ENCODE assay signal across 11 cellular contexts in the genomic region with DNA sequence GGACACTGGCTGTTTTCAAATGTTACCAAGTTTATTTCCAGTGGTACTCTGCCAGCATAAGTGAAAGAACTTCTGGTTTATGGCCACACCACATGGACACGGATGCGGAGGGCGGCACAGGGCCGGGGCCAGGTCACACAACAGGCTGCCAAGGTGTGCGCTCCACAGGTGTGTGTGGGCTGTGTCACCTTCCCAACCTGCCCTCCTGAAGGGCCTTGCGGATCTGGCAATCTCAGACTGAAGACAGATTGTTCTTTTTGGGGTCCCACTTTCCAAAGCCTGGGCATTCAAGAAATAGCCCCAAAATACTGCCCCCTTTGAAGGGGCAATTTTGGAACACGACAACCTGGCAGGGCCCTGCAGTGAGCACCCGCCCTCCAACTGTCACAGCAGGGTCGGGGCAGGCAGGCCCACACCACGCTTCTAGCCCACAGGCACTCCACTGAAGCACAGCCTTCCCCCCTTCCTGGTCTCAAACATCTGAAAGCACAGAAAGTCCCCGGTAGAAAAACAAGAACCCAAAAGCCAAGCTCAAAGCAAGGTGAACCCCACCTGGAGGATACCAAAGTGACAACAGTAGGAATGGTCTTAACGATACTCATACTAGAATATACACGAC. TPM values are rescaled to one million over a fixed set of nuclear protein-coding genes. Genes with fewer than 3 reads are reported as not detected.
DNase-seq lines count a peak whose midpoint lies in the region; ATAC-seq, FAIRE-seq and TF ChIP-seq lines count a peak whose summit lies in the region.
"Had no signal": no experiment of that assay in that cellular context is flagged by ENCODE, and none has a peak within 500 bp of the region (broad histone marks: within the 10 kb centered on the region; RNA-seq: fewer than 3 reads in every experiment).

No MANE protein-coding gene starts in this region.

- no peak for FAIRE-seq in HepG2 (lab: Jason Lieb, UNC)
- FAIRE-seq: A204.1 had no signal

- H3K27me3 Mint-ChIP-seq in T-helper 2 cell treated with Interferon-gamma antibody and Interleukin-4, amounts not matched to agents 5 μg/mL and 100 μg/mL, for 36 hours (ENCODE audit: low read depth): no peaks in the 10 kb centered on the region
- no peaks in the 10 kb centered on the region for H3K27me3 Mint-ChIP-seq in activated naive CD8-positive, alpha-beta T cell treated with anti-CD3 and anti-CD28 coated beads for 36 hours
- H3K27me3 Mint-ChIP-seq in stimulated activated naive CD8-positive, alpha-beta T cell treated with anti-CD3 and anti-CD28 coated beads, Interleukin-15, amount 100 ng/mL, for 72 hours: no peaks in the 10 kb centered on the region

- peak overlapping the region in 1 of 3 experiments; percentile 65; a peak in 1 of 6 replicates for H3K4me3 ChIP-seq in HepG2 (replicated peaks in 1 of 3; ENCODE audit: insufficient read depth in 1 of 3, low read depth in 2 of 3, low read length in 3 of 3)
- no peak overlapping the region for H3K4me3 ChIP-seq in MM.1S (ENCODE audit: low read length)
- H3K4me3 ChIP-seq: SJSA1 had no signal

- peak overlapping the region; percentile 68 for H3K27ac Mint-ChIP-seq in T-helper 2 cell treated with Interferon-gamma antibody and Interleukin-4, amounts not matched to agents 5 μg/mL and 100 μg/mL, for 36 hours
- peak overlapping the region; percentile 83 for H3K27ac Mint-ChIP-seq in activated naive CD8-positive, alpha-beta T cell treated with anti-CD3 and anti-CD28 coated beads for 36 hours
- peak overlapping the region; percentile 87 to 95 for H3K27ac Mint-ChIP-seq in stimulated activated naive CD8-positive, alpha-beta T cell treated with anti-CD3 and anti-CD28 coated beads, Interleukin-15, amount 100 ng/mL, for 72 hours

- no peaks in the 10 kb centered on the region for H3K9me2 ChIP-seq in MM.1S (replicated peaks; ENCODE audit: insufficient read depth, low read length)

- ATAC-seq in HepG2: no peak
- no peak for ATAC-seq in stimulated activated naive CD8-positive, alpha-beta T cell treated with anti-CD3 and anti-CD28 coated beads, Interleukin-15, amount 100 ng/mL, for 72 hours
- ATAC-seq in HG02678 (IDR thresholded peaks at IDR 0.05; ENCODE audit: unreplicated experiment): no peak

- H2AFZ ChIP-seq in HepG2 (ENCODE audit: low read length) (no peak overlapping the region), MM.1S (ENCODE audit: low read length) (no peak overlapping the region)

- H3K36me3 Mint-ChIP-seq in T-helper 2 cell treated with Interferon-gamma antibody and Interleukin-4, amounts not matched to agents 5 μg/mL and 100 μg/mL, for 36 hours (ENCODE audit: low read depth): peaks cover 49% of the 10 kb centered on the region
- H3K36me3 Mint-ChIP-seq in activated naive CD8-positive, alpha-beta T cell treated with anti-CD3 and anti-CD28 coated beads for 36 hours: peaks cover 46% of the 10 kb centered on the region

- H3K36me3 ChIP-seq in HepG2 (replicated peaks in 1 of 2; ENCODE audit: control insufficient read depth in 1 of 2, insufficient read depth in 2 of 2, low read length in 2 of 2) (peaks cover 15 to 36% of the 10 kb centered on the region in 2 experiments), MM.1S (replicated peaks; ENCODE audit: insufficient read depth, low read length) (peaks cover 8% of the 10 kb centered on the region)

- peak overlapping the region; percentile 81; the same call in 1 of the 2 replicates for H3K4me2 ChIP-seq in HepG2 (ENCODE audit: low read depth, low read length)
- no peak overlapping the region for H3K4me2 ChIP-seq in MM.1S (ENCODE audit: low read depth, low read length)

- H4K20me1 ChIP-seq in HepG2 (ENCODE audit: insufficient read depth, low read length): peaks cover 72% of the 10 kb centered on the region
- peaks cover 36% of the 10 kb centered on the region for H4K20me1 ChIP-seq in MM.1S (ENCODE audit: insufficient read depth, low read length)

- CTCF ChIA-PET in HepG2 (lab: Yijun Ruan, JAX; ENCODE audit: low intra/inter-chr PET ratio, low total read pairs): no interaction called here

- TF ChIP-seq RAD21 in HepG2 (CRISPR knock-in tag; IDR thresholded peaks at IDR 0.05): no peak

- H3K27me3 ChIP-seq in HepG2 (ENCODE audit: control insufficient read depth in 1 of 2, insufficient read depth in 2 of 2, low read length in 2 of 2): no peaks in the 10 kb centered on the region; a peak in 1 of 5 replicates
- no peaks in the 10 kb centered on the region for H3K27me3 ChIP-seq in MM.1S (replicated peaks; ENCODE audit: insufficient read depth, low read length)
- H3K27me3 ChIP-seq: SJSA1 had no signal

- H3K79me2 ChIP-seq in HepG2 (ENCODE audit: insufficient read depth, low read length): peaks cover 73% of the 10 kb centered on the region
- peaks cover 85% of the 10 kb centered on the region for H3K79me2 ChIP-seq in MM.1S (ENCODE audit: low read length)

- H3K9me3 Mint-ChIP-seq in T-helper 2 cell treated with Interferon-gamma antibody and Interleukin-4, amounts not matched to agents 5 μg/mL and 100 μg/mL, for 36 hours: no peaks in the 10 kb centered on the region
- no peaks in the 10 kb centered on the region for H3K9me3 Mint-ChIP-seq in activated naive CD8-positive, alpha-beta T cell treated with anti-CD3 and anti-CD28 coated beads for 36 hours
- no peaks in the 10 kb centered on the region for H3K9me3 Mint-ChIP-seq in stimulated activated naive CD8-positive, alpha-beta T cell treated with anti-CD3 and anti-CD28 coated beads, Interleukin-15, amount 100 ng/mL, for 72 hours

- intact Hi-C loops in HepG2 (cut with micrococcal nuclease; ENCODE audit: unreplicated experiment): no loop called here

- H3F3A ChIP-seq in MM.1S (ENCODE audit: insufficient read depth, low read length): no peaks in the 10 kb centered on the region

- TF ChIP-seq CTCF in HepG2 (CRISPR knock-in tag; IDR thresholded peaks at IDR 0.05): no peak
- TF ChIP-seq CTCF in MM.1S (IDR thresholded peaks at IDR 0.05; ENCODE audit: low read length): no peak

- H3K9ac ChIP-seq in HepG2 (ENCODE audit: insufficient read depth, low read depth, low read length) (peak overlapping the region; percentile 40; the same call in 1 of the 2 replicates), MM.1S (ENCODE audit: low read length) (no peak overlapping the region)

- H3K27ac ChIP-seq in HepG2 (ENCODE audit: extremely low read length, insufficient read depth, low read length) (peak overlapping the region; percentile 90), MM.1S (ENCODE audit: low read length) (no peak overlapping the region)
- H3K27ac ChIP-seq: SJSA1 had no signal

- in situ Hi-C loops in HepG2 (cut with HindIII; ENCODE audit: extremely low pct_ligation_motif_present, low pct_unique_long_range_greater_than_20kb): no loop called here

- no peaks in the 10 kb centered on the region for H3K9me3 ChIP-seq in HepG2 (ENCODE audit: low read length)
- no peaks in the 10 kb centered on the region for H3K9me3 ChIP-seq in MM.1S (replicated peaks; ENCODE audit: insufficient read depth, low read length)
- H3K9me3 ChIP-seq: SJSA1 had no signal

- POLR2A ChIA-PET in HepG2 (lab: Yijun Ruan, JAX): interaction anchor here (1.2 to 10.6 kb wide), 7 partner anchors 12 to 34 kb away, joined by 3 to 119 read pairs (median 7); no protein-coding TSS in a partner anchor

- TF ChIP-seq EP300 in HepG2 (IDR thresholded peaks at IDR 0.05; ENCODE audit: low read depth in 2 of 2, low read length in 2 of 2) (no peak), HepG2 (CRISPR knock-in tag; IDR thresholded peaks at IDR 0.05; ENCODE audit: borderline replicate concordance) (no peak)

- H3K4me1 Mint-ChIP-seq in T-helper 2 cell treated with Interferon-gamma antibody and Interleukin-4, amounts not matched to agents 5 μg/mL and 100 μg/mL, for 36 hours (ENCODE audit: low read depth): peaks cover 38% of the 10 kb centered on the region
- peaks cover 62% of the 10 kb centered on the region for H3K4me1 Mint-ChIP-seq in activated naive CD8-positive, alpha-beta T cell treated with anti-CD3 and anti-CD28 coated beads for 36 hours
- H3K4me1 Mint-ChIP-seq in stimulated activated naive CD8-positive, alpha-beta T cell treated with anti-CD3 and anti-CD28 coated beads, Interleukin-15, amount 100 ng/mL, for 72 hours: peaks cover 86% of the 10 kb centered on the region

- DNase-seq in T-helper 2 cell treated with Interferon-gamma antibody and Interleukin-4, amounts not matched to agents 5 μg/mL and 100 μg/mL, for 36 hours (ENCODE audit: low spot score): no peak
- no peak for DNase-seq in T-helper 2 cell
- no peak for DNase-seq in activated naive CD8-positive, alpha-beta T cell treated with anti-CD3 and anti-CD28 coated beads for 36 hours
- DNase-seq in HepG2 (ENCODE audit: low spot score): no peak
- DNase-seq in stimulated activated naive CD8-positive, alpha-beta T cell treated with anti-CD3 and anti-CD28 coated beads, Interleukin-15, amount 100 ng/mL, for 72 hours: no peak
- DNase-seq in NCI-H524 treated with DMSO at 0.1 percent for 48 hours (lab: John Stamatoyannopoulos, UW): no peak
- DNase-seq in MM.1S: no peak

- BruUV-seq in HepG2 (replicated peaks; lab: Mats Ljungman, UMichigan): no TSS peak

- 89% methylated on average over 13 of the region's 13 CpGs for WGBS in HepG2 (ENCODE audit: low lambda C conversion rate)

- H3K4me1 ChIP-seq in HepG2 (ENCODE audit: insufficient read depth, low read length) (peaks cover 83% of the 10 kb centered on the region), MM.1S (ENCODE audit: low read length) (peaks cover 13% of the 10 kb centered on the region)

- peak in 1 of 2 experiments; percentile 29; a peak in 1 of 4 replicates for TF ChIP-seq POLR2A in HepG2 (IDR thresholded peaks at IDR 0.05; ENCODE audit: insufficient read depth in 1 of 2, low read depth in 2 of 2, low read length in 2 of 2)

- no peak overlapping the region for H3K4me3 Mint-ChIP-seq in T-helper 2 cell treated with Interferon-gamma antibody and Interleukin-4, amounts not matched to agents 5 μg/mL and 100 μg/mL, for 36 hours
- H3K4me3 Mint-ChIP-seq in activated naive CD8-positive, alpha-beta T cell treated with anti-CD3 and anti-CD28 coated beads for 36 hours: peak overlapping the region; percentile 59
- peak overlapping the region; percentile 84 to 98 for H3K4me3 Mint-ChIP-seq in stimulated activated naive CD8-positive, alpha-beta T cell treated with anti-CD3 and anti-CD28 coated beads, Interleukin-15, amount 100 ng/mL, for 72 hours

RNA-seq across cellular contexts. Expression of gene CSNK1D, which starts 3.5 kb away (rescaled TPM):
- 100 to 1,000 TPM; 110 to 115 TPM for total RNA-seq in activated naive CD8-positive, alpha-beta T cell treated with anti-CD3 and anti-CD28 coated beads for 36 hours
- total RNA-seq in HepG2 (2016; rRNA removed; fragmentation: Illumina TruSeq; extraction: Trizol): 28.4 and 31.5 TPM in 2 replicates
- total RNA-seq in HepG2 (2016; cell fraction: cytosol; rRNA removed; fragmentation: Illumina TruSeq; extraction: Trizol; ENCODE audit: low read depth): 19.2 and 20.4 TPM in 2 replicates
- total RNA-seq in HepG2 (2016; cell fraction: insoluble cytoplasmic fraction; rRNA removed; fragmentation: Illumina TruSeq; extraction: Trizol): 23.0 and 34.1 TPM in 2 replicates
- total RNA-seq in HepG2 (2016; cell fraction: membrane; rRNA removed; fragmentation: Illumina TruSeq; extraction: Trizol): 24.3 and 26.6 TPM in 2 replicates
- total RNA-seq in HepG2 (2016; cell fraction: nucleus; rRNA removed; fragmentation: Illumina TruSeq; extraction: Trizol): 42.8 and 45.6 TPM in 2 replicates
- polyA plus RNA-seq in HepG2 (2011; rRNA removed): 128 and 148 TPM in 2 replicates
- polyA plus RNA-seq in HepG2 (2011; cell fraction: cytosol; rRNA removed): 81.5 and 90.2 TPM in 2 replicates
- 1,010 and 1,066 TPM in 2 replicates for polyA plus RNA-seq in HepG2 (2011; cell fraction: nucleus; rRNA removed)
- 164 and 234 TPM in 2 replicates for polyA plus RNA-seq in HepG2 (2012)
- polyA plus RNA-seq in HepG2 (2016; cell fraction: cytosol; fragmentation: Illumina TruSeq; extraction: Trizol; ENCODE audit: low read depth): 19.6 and 21.8 TPM in 2 replicates
- polyA plus RNA-seq in HepG2 (2016; cell fraction: insoluble cytoplasmic fraction; fragmentation: Illumina TruSeq; extraction: Trizol; ENCODE audit: low read depth): 71.8 and 89.7 TPM in 2 replicates
- 40.8 and 42.7 TPM in 2 replicates for polyA plus RNA-seq in HepG2 (2016; cell fraction: membrane; fragmentation: Illumina TruSeq; extraction: Trizol; ENCODE audit: low read depth)
- polyA plus RNA-seq in HepG2 (2016; cell fraction: nucleus; fragmentation: Illumina TruSeq; extraction: Trizol; ENCODE audit: insufficient read depth, low read depth): 316 and 342 TPM in 2 replicates
- polyA minus RNA-seq in HepG2 (2011; rRNA and poly(A)+ RNA removed; ENCODE audit: low replicate concordance): 78.0 and 103 TPM in 2 replicates
- polyA minus RNA-seq in HepG2 (2011; cell fraction: cytosol; rRNA and poly(A)+ RNA removed): 51.7 and 60.9 TPM in 2 replicates
- polyA minus RNA-seq in HepG2 (2011; cell fraction: nucleus; rRNA and poly(A)+ RNA removed): 117 and 118 TPM in 2 replicates

RNA-seq across cellular contexts. Expression of gene SLC16A3, which starts 41.1 kb away (rescaled TPM):
- 10 to 100 TPM; 75.8 to 79.3 TPM for total RNA-seq in activated naive CD8-positive, alpha-beta T cell treated with anti-CD3 and anti-CD28 coated beads for 36 hours
- total RNA-seq in HepG2 (2016; rRNA removed; fragmentation: Illumina TruSeq; extraction: Trizol): 99.9 and 242 TPM in 2 replicates
- total RNA-seq in HepG2 (2016; cell fraction: cytosol; rRNA removed; fragmentation: Illumina TruSeq; extraction: Trizol; ENCODE audit: low read depth): 51.0 and 61.4 TPM in 2 replicates
- total RNA-seq in HepG2 (2016; cell fraction: insoluble cytoplasmic fraction; rRNA removed; fragmentation: Illumina TruSeq; extraction: Trizol): 83.6 and 248 TPM in 2 replicates
- total RNA-seq in HepG2 (2016; cell fraction: membrane; rRNA removed; fragmentation: Illumina TruSeq; extraction: Trizol): 88.3 and 97.4 TPM in 2 replicates
- 164 and 200 TPM in 2 replicates for total RNA-seq in HepG2 (2016; cell fraction: nucleus; rRNA removed; fragmentation: Illumina TruSeq; extraction: Trizol)
- polyA plus RNA-seq in HepG2 (2011; rRNA removed): 349 and 598 TPM in 2 replicates
- polyA plus RNA-seq in HepG2 (2011; cell fraction: cytosol; rRNA removed): 384 and 554 TPM in 2 replicates
- 293 and 327 TPM in 2 replicates for polyA plus RNA-seq in HepG2 (2011; cell fraction: nucleus; rRNA removed)
- polyA plus RNA-seq in HepG2 (2012): 348 and 404 TPM in 2 replicates
- polyA plus RNA-seq in HepG2 (2016; cell fraction: cytosol; fragmentation: Illumina TruSeq; extraction: Trizol; ENCODE audit: low read depth): 38.7 and 40.7 TPM in 2 replicates
- polyA plus RNA-seq in HepG2 (2016; cell fraction: insoluble cytoplasmic fraction; fragmentation: Illumina TruSeq; extraction: Trizol; ENCODE audit: low read depth): 95.9 and 111 TPM in 2 replicates
- 61.0 and 65.9 TPM in 2 replicates for polyA plus RNA-seq in HepG2 (2016; cell fraction: membrane; fragmentation: Illumina TruSeq; extraction: Trizol; ENCODE audit: low read depth)
- 334 and 368 TPM in 2 replicates for polyA plus RNA-seq in HepG2 (2016; cell fraction: nucleus; fragmentation: Illumina TruSeq; extraction: Trizol; ENCODE audit: insufficient read depth, low read depth)
- 181 and 1,731 TPM in 2 replicates for polyA minus RNA-seq in HepG2 (2011; rRNA and poly(A)+ RNA removed; ENCODE audit: low replicate concordance)
- 365 and 408 TPM in 2 replicates for polyA minus RNA-seq in HepG2 (2011; cell fraction: cytosol; rRNA and poly(A)+ RNA removed)
- polyA minus RNA-seq in HepG2 (2011; cell fraction: nucleus; rRNA and poly(A)+ RNA removed): 137 and 145 TPM in 2 replicates

RNA-seq across cellular contexts. Expression of gene CD7, which starts 47.4 kb away (rescaled TPM):
- 100 to 1,000 TPM; 291 to 293 TPM for total RNA-seq in activated naive CD8-positive, alpha-beta T cell treated with anti-CD3 and anti-CD28 coated beads for 36 hours
- 29.7 and 67.6 TPM in 2 replicates for total RNA-seq in HepG2 (2016; rRNA removed; fragmentation: Illumina TruSeq; extraction: Trizol)
- 23.3 and 25.5 TPM in 2 replicates for total RNA-seq in HepG2 (2016; cell fraction: cytosol; rRNA removed; fragmentation: Illumina TruSeq; extraction: Trizol; ENCODE audit: low read depth)
- 24.7 and 74.3 TPM in 2 replicates for total RNA-seq in HepG2 (2016; cell fraction: insoluble cytoplasmic fraction; rRNA removed; fragmentation: Illumina TruSeq; extraction: Trizol)
- total RNA-seq in HepG2 (2016; cell fraction: membrane; rRNA removed; fragmentation: Illumina TruSeq; extraction: Trizol): 36.8 and 47.2 TPM in 2 replicates
- 53.2 and 64.7 TPM in 2 replicates for total RNA-seq in HepG2 (2016; cell fraction: nucleus; rRNA removed; fragmentation: Illumina TruSeq; extraction: Trizol)
- 72.7 and 76.4 TPM in 2 replicates for polyA plus RNA-seq in HepG2 (2011; rRNA removed)
- 34.4 and 89.4 TPM in 2 replicates for polyA plus RNA-seq in HepG2 (2011; cell fraction: cytosol; rRNA removed)
- 127 and 155 TPM in 2 replicates for polyA plus RNA-seq in HepG2 (2011; cell fraction: nucleus; rRNA removed)
- polyA plus RNA-seq in HepG2 (2012): 46.2 and 62.8 TPM in 2 replicates
- polyA plus RNA-seq in HepG2 (2016; cell fraction: cytosol; fragmentation: Illumina TruSeq; extraction: Trizol; ENCODE audit: low read depth): 56.5 and 63.8 TPM in 2 replicates
- polyA plus RNA-seq in HepG2 (2016; cell fraction: insoluble cytoplasmic fraction; fragmentation: Illumina TruSeq; extraction: Trizol; ENCODE audit: low read depth): 56.7 and 68.4 TPM in 2 replicates
- polyA plus RNA-seq in HepG2 (2016; cell fraction: membrane; fragmentation: Illumina TruSeq; extraction: Trizol; ENCODE audit: low read depth): 78.3 and 78.6 TPM in 2 replicates
- 226 and 244 TPM in 2 replicates for polyA plus RNA-seq in HepG2 (2016; cell fraction: nucleus; fragmentation: Illumina TruSeq; extraction: Trizol; ENCODE audit: insufficient read depth, low read depth)
- 43.3 TPM in 1 of 2 replicates, not detected in the other for polyA minus RNA-seq in HepG2 (2011; rRNA and poly(A)+ RNA removed; ENCODE audit: low replicate concordance)
- polyA minus RNA-seq in HepG2 (2011; cell fraction: cytosol; rRNA and poly(A)+ RNA removed): 31.0 and 32.1 TPM in 2 replicates
- polyA minus RNA-seq in HepG2 (2011; cell fraction: nucleus; rRNA and poly(A)+ RNA removed): 7.9 and 8.8 TPM in 2 replicates
- total RNA-seq: HT1080, SJSA1 had no signal

RNA-seq across cellular contexts. Expression of gene CCDC57, which starts 57.3 kb away (rescaled TPM):
- total RNA-seq in activated naive CD8-positive, alpha-beta T cell treated with anti-CD3 and anti-CD28 coated beads for 36 hours: 10 to 100 TPM; 59.5 to 65.1 TPM
- total RNA-seq in HepG2 (2016; rRNA removed; fragmentation: Illumina TruSeq; extraction: Trizol): 54.8 and 59.9 TPM in 2 replicates
- 85.1 and 122 TPM in 2 replicates for total RNA-seq in HepG2 (2016; cell fraction: cytosol; rRNA removed; fragmentation: Illumina TruSeq; extraction: Trizol; ENCODE audit: low read depth)
- total RNA-seq in HepG2 (2016; cell fraction: insoluble cytoplasmic fraction; rRNA removed; fragmentation: Illumina TruSeq; extraction: Trizol): 54.5 and 62.8 TPM in 2 replicates
- 78.3 and 105 TPM in 2 replicates for total RNA-seq in HepG2 (2016; cell fraction: membrane; rRNA removed; fragmentation: Illumina TruSeq; extraction: Trizol)
- total RNA-seq in HepG2 (2016; cell fraction: nucleus; rRNA removed; fragmentation: Illumina TruSeq; extraction: Trizol): 40.6 and 45.1 TPM in 2 replicates
- polyA plus RNA-seq in HepG2 (2011; rRNA removed): 59.3 and 69.8 TPM in 2 replicates
- 59.9 and 140 TPM in 2 replicates for polyA plus RNA-seq in HepG2 (2011; cell fraction: cytosol; rRNA removed)
- polyA plus RNA-seq in HepG2 (2011; cell fraction: nucleus; rRNA removed): 103 and 130 TPM in 2 replicates
- polyA plus RNA-seq in HepG2 (2012): 48.8 and 63.7 TPM in 2 replicates
- polyA plus RNA-seq in HepG2 (2016; cell fraction: cytosol; fragmentation: Illumina TruSeq; extraction: Trizol; ENCODE audit: low read depth): 113 and 149 TPM in 2 replicates
- polyA plus RNA-seq in HepG2 (2016; cell fraction: insoluble cytoplasmic fraction; fragmentation: Illumina TruSeq; extraction: Trizol; ENCODE audit: low read depth): 62.5 and 66.4 TPM in 2 replicates
- 95.1 and 110 TPM in 2 replicates for polyA plus RNA-seq in HepG2 (2016; cell fraction: membrane; fragmentation: Illumina TruSeq; extraction: Trizol; ENCODE audit: low read depth)
- 121 and 124 TPM in 2 replicates for polyA plus RNA-seq in HepG2 (2016; cell fraction: nucleus; fragmentation: Illumina TruSeq; extraction: Trizol; ENCODE audit: insufficient read depth, low read depth)
- polyA minus RNA-seq in HepG2 (2011; rRNA and poly(A)+ RNA removed; ENCODE audit: low replicate concordance): 23.1 and 32.6 TPM in 2 replicates
- 18.1 and 19.8 TPM in 2 replicates for polyA minus RNA-seq in HepG2 (2011; cell fraction: cytosol; rRNA and poly(A)+ RNA removed)
- polyA minus RNA-seq in HepG2 (2011; cell fraction: nucleus; rRNA and poly(A)+ RNA removed): 27.6 and 37.2 TPM in 2 replicates
